Comparison of ENCODE assay signal across 9 cellular contexts in the genomic region with DNA sequence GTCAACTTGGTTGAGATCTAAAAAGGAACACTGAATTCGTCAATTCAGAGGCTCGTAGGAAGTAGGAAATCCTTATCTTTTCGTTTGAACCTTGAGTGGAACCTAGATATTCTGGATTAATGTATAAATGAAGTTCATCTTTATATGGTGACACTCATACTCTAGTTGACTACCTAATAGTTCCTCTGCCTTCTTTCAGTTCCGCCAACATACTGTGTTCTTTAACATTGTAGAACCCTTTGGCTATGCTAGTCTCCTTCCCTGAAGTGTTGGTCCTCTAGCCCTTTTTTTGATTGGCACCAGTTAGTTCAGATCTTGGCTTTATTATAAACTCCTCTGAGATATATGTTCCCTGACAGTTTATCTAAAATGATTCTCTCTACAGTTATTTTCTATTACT. TPM values are rescaled to one million over a fixed set of nuclear protein-coding genes. Genes with fewer than 3 reads are reported as not detected.
A peak's percentile ranks its signal among the peaks of the same experiment; 100 is the strongest.
DNase-seq lines count a peak whose midpoint lies in the region; TF ChIP-seq lines count a peak whose summit lies in the region.
"Had no signal": no experiment of that assay in that cellular context is flagged by ENCODE, and none has a peak within 500 bp of the region (broad histone marks: within the 10 kb centered on the region; RNA-seq: fewer than 3 reads in every experiment).

No MANE protein-coding gene starts in this region.

- H3F3A ChIP-seq in DOHH2 (ENCODE audit: control insufficient read depth, insufficient read depth) (peaks cover 37% of the 10 kb centered on the region), OCI-LY1 (ENCODE audit: insufficient read depth, low read length) (no peaks in the 10 kb centered on the region)

- H3K4me3 ChIP-seq in DOHH2 (ENCODE audit: low read length) (peak overlapping the region; percentile 87), OCI-LY1 (ENCODE audit: low read depth, low read length, poor library complexity, severe bottlenecking) (peak overlapping the region; percentile 81), fibroblast of lung (replicated peaks in 1 of 4; ENCODE audit: control extremely low read depth in 1 of 4, insufficient read depth in 1 of 4, low read depth in 3 of 4, low read length in 4 of 4) (peak overlapping the region; percentile 58 to 99 (median 64)), rectal smooth muscle tissue (ENCODE audit: low read length) (peak overlapping the region; percentile 93), H7 (ENCODE audit: insufficient read depth, low read depth, low read length) (no peak overlapping the region)

- H3K27me3 ChIP-seq in DOHH2 (ENCODE audit: control insufficient read depth, low read length) (no peaks in the 10 kb centered on the region), OCI-LY1 (ENCODE audit: insufficient read depth, low read length) (no peaks in the 10 kb centered on the region), fibroblast of lung (ENCODE audit: control insufficient read depth, insufficient read depth, low read length) (no peaks in the 10 kb centered on the region), rectal smooth muscle tissue (ENCODE audit: control insufficient read depth, insufficient read depth, low read length) (no peaks in the 10 kb centered on the region), H7 (ENCODE audit: control insufficient read depth, insufficient read depth, low read length) (no peaks in the 10 kb centered on the region)

- H3K79me2 ChIP-seq in DOHH2 (ENCODE audit: control insufficient read depth, low read length) (peaks cover 90% of the 10 kb centered on the region), OCI-LY1 (ENCODE audit: insufficient read depth, low read length) (peaks cover 63% of the 10 kb centered on the region), fibroblast of lung (ENCODE audit: control insufficient read depth, insufficient read depth, low read length) (peaks cover 55% of the 10 kb centered on the region)

- H2AFZ ChIP-seq in OCI-LY1 (ENCODE audit: low read length) = no peak overlapping the region
- H2AFZ ChIP-seq in fibroblast of lung (ENCODE audit: low read length) = no peak overlapping the region

- no peak for TF ChIP-seq CTCF in DOHH2 (IDR thresholded peaks at IDR 0.05; ENCODE audit: low read depth, low read length, poor library complexity, severe bottlenecking)
- TF ChIP-seq CTCF in OCI-LY1 (IDR thresholded peaks at IDR 0.05; ENCODE audit: low read length) = no peak
- no peak for TF ChIP-seq CTCF in fibroblast of lung (conservative IDR thresholded peaks at IDR 0.05 in 1 of 2, IDR thresholded peaks at IDR 0.05 in 1 of 2; ENCODE audit: low read depth in 1 of 2, low read length in 2 of 2)

- no peak for DNase-seq in fibroblast of lung (ENCODE audit: low read depth in 2 of 2)
- DNase-seq in H7 = no peak
- DNase-seq in NCI-H82 (lab: John Stamatoyannopoulos, UW) = no peak
- DNase-seq in NCI-H1436 (lab: John Stamatoyannopoulos, UW) = no peak
- DNase-seq in GOT3 (lab: John Stamatoyannopoulos, UW) = no peak
- DNase-seq: NCI-H510A treated with DMSO at 0.1 percent for 48 hours had no signal

- H3K9me2 ChIP-seq in DOHH2 (replicated peaks; ENCODE audit: control insufficient read depth, low read length) (no peaks in the 10 kb centered on the region), OCI-LY1 (ENCODE audit: low read depth, low read length) (no peaks in the 10 kb centered on the region)

- H3K36me3 ChIP-seq in DOHH2 (ENCODE audit: control insufficient read depth, low read length) = peaks cover 86% of the 10 kb centered on the region
- peaks cover 42% of the 10 kb centered on the region for H3K36me3 ChIP-seq in OCI-LY1 (ENCODE audit: insufficient read depth, low read length)
- no peaks in the 10 kb centered on the region for H3K36me3 ChIP-seq in fibroblast of lung (ENCODE audit: control insufficient read depth, insufficient read depth, low read length)
- H3K36me3 ChIP-seq in rectal smooth muscle tissue (ENCODE audit: control insufficient read depth, insufficient read depth, low read length) = no peaks in the 10 kb centered on the region
- peaks cover 1% of the 10 kb centered on the region for H3K36me3 ChIP-seq in H7 (replicated peaks; ENCODE audit: control insufficient read depth, insufficient read depth, low read length)

- H3K9me3 ChIP-seq in DOHH2 (ENCODE audit: control insufficient read depth, insufficient read depth, low read length) (no peaks in the 10 kb centered on the region), OCI-LY1 (ENCODE audit: low read length) (no peaks in the 10 kb centered on the region), fibroblast of lung (ENCODE audit: control insufficient read depth, insufficient read depth, low read depth, low read length) (no peaks in the 10 kb centered on the region)

- peak overlapping the region; percentile 97 for H3K4me2 ChIP-seq in DOHH2 (ENCODE audit: low read length)
- H3K4me2 ChIP-seq in OCI-LY1 (ENCODE audit: low read length) = peak overlapping the region; percentile 86
- peak overlapping the region; percentile 61 for H3K4me2 ChIP-seq in fibroblast of lung (ENCODE audit: extremely low read depth, insufficient read depth, low read length)

- H3K27ac ChIP-seq in DOHH2 (ENCODE audit: low read depth, low read length) = peak overlapping the region; percentile 91
- peak overlapping the region; percentile 91 for H3K27ac ChIP-seq in OCI-LY1 (ENCODE audit: low read depth, low read length, poor library complexity, severe bottlenecking)
- peak overlapping the region; percentile 85 for H3K27ac ChIP-seq in fibroblast of lung (ENCODE audit: insufficient read depth, low read length)
- H3K27ac ChIP-seq in rectal smooth muscle tissue (ENCODE audit: low read depth, low read length) = peak overlapping the region; percentile 86

- H4K20me1 ChIP-seq in DOHH2 (ENCODE audit: control insufficient read depth, insufficient read depth, low read depth, low read length) = peaks cover 10% of the 10 kb centered on the region
- H4K20me1 ChIP-seq in OCI-LY1 (ENCODE audit: insufficient read depth, low read length) = no peaks in the 10 kb centered on the region
- H4K20me1 ChIP-seq in fibroblast of lung (ENCODE audit: control insufficient read depth, extremely low read depth, insufficient read depth, low read length) = no peaks in the 10 kb centered on the region

- H3K4me1 ChIP-seq in DOHH2 (ENCODE audit: control insufficient read depth, low read length) = peaks cover 56% of the 10 kb centered on the region
- H3K4me1 ChIP-seq in OCI-LY1 (ENCODE audit: insufficient read depth, low read length, severe bottlenecking) = peaks cover 46% of the 10 kb centered on the region
- peaks cover 5% of the 10 kb centered on the region for H3K4me1 ChIP-seq in fibroblast of lung (ENCODE audit: control insufficient read depth, extremely low read depth, insufficient read depth, low read length)
- peaks cover 11% of the 10 kb centered on the region for H3K4me1 ChIP-seq in rectal smooth muscle tissue (ENCODE audit: control insufficient read depth, insufficient read depth, low read length)

- H3K9ac ChIP-seq in OCI-LY1 (ENCODE audit: low read length) (peak overlapping the region; percentile 93), fibroblast of lung (ENCODE audit: insufficient read depth, low read length) (no peak overlapping the region), rectal smooth muscle tissue (ENCODE audit: low read length) (no peak overlapping the region)

RNA-seq across cellular contexts. Expression of a gene that starts 1.5 kb away (rescaled TPM):
- total RNA-seq in fibroblast of lung = 123 and 147 TPM in 2 replicates
- 33.8 and 37.5 TPM in 2 replicates for polyA plus RNA-seq in fibroblast of lung
- 17.5 and 21.0 TPM in 2 replicates for polyA plus RNA-seq in fibroblast of lung (2012)
- polyA minus RNA-seq in fibroblast of lung (ENCODE audit: low replicate concordance) = 17.2 and 19.2 TPM in 2 replicates
- total RNA-seq in H7 (2014; rRNA removed; shearing (Covaris generic)) = 17.7 and 28.0 TPM in 2 replicates

RNA-seq across cellular contexts. Expression of a gene that starts 1.9 kb away (rescaled TPM):
- 11.0 and 12.7 TPM in 2 replicates for total RNA-seq in fibroblast of lung
- 10.2 and 10.9 TPM in 2 replicates for polyA plus RNA-seq in fibroblast of lung
- 4.5 and 5.1 TPM in 2 replicates for polyA plus RNA-seq in fibroblast of lung (2012)
- polyA minus RNA-seq in fibroblast of lung (ENCODE audit: low replicate concordance) = 1.4 and 4.6 TPM in 2 replicates
- 14.1 and 18.8 TPM in 2 replicates for total RNA-seq in H7 (2014; rRNA removed; shearing (Covaris generic))
